Comparison of ENCODE assay signal across 1 cellular context in the genomic region with DNA sequence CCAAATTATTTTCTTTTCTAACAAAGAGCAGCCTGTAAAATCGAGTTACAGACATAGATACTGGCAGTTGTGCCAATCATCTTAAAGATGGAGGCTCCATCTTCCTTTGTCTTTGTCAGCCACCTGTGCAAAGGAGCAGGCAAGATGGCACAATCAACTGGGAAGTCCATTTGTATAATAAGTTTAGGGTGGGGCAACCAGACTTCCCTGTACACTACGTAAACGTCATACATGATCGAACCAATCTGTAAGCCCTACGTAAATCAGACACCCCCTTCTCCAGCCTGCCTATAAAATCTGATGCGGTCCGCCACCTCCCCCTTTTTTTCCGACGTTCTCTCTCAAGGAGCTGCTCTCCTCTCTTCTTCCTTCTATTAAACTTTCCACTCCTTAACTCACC.
TF ChIP-seq lines count a peak whose summit lies in the region.

No MANE protein-coding gene starts in this region.

TF ChIP-seq in K562, 482 proteins besides CTCF, POLR2A, EP300 and RAD21:
- no peak for TF ChIP-seq ZNF347 (CRISPR knock-in tag; IDR thresholded peaks at IDR 0.05; ENCODE audit: low read depth)
- TF ChIP-seq POLR3G (IDR thresholded peaks at IDR 0.05; ENCODE audit: extremely low read depth, insufficient read length, insufficient replicate concordance), result no peak
- TF ChIP-seq ZNF445 (CRISPR knock-in tag; IDR thresholded peaks at IDR 0.05; ENCODE audit: low read depth), result no peak
- TF ChIP-seq IRF2 (CRISPR knock-in tag; IDR thresholded peaks at IDR 0.05), result no peak
- TF ChIP-seq RBM14 (IDR thresholded peaks at IDR 0.05; ENCODE audit: borderline replicate concordance, insufficient read depth, low read depth, low read length), result no peak
- no peak for TF ChIP-seq HDAC6 (IDR thresholded peaks at IDR 0.05; ENCODE audit: low read depth, low read length)
- TF ChIP-seq RAD51 (IDR thresholded peaks at IDR 0.05; ENCODE audit: borderline replicate concordance, low read depth), result no peak
- TF ChIP-seq ZFP36 (IDR thresholded peaks at IDR 0.05; ENCODE audit: low read depth, low read length, partially characterized antibody), result no peak
- no peak for TF ChIP-seq MTA1 (IDR thresholded peaks at IDR 0.05; ENCODE audit: borderline replicate concordance)
- TF ChIP-seq SRSF1 (IDR thresholded peaks at IDR 0.05; ENCODE audit: low read depth, low read length), result no peak
- TF ChIP-seq MYNN (IDR thresholded peaks at IDR 0.05), result no peak
- no peak for TF ChIP-seq MYNN (CRISPR knock-in tag; IDR thresholded peaks at IDR 0.05)
- TF ChIP-seq, protein P1, sequence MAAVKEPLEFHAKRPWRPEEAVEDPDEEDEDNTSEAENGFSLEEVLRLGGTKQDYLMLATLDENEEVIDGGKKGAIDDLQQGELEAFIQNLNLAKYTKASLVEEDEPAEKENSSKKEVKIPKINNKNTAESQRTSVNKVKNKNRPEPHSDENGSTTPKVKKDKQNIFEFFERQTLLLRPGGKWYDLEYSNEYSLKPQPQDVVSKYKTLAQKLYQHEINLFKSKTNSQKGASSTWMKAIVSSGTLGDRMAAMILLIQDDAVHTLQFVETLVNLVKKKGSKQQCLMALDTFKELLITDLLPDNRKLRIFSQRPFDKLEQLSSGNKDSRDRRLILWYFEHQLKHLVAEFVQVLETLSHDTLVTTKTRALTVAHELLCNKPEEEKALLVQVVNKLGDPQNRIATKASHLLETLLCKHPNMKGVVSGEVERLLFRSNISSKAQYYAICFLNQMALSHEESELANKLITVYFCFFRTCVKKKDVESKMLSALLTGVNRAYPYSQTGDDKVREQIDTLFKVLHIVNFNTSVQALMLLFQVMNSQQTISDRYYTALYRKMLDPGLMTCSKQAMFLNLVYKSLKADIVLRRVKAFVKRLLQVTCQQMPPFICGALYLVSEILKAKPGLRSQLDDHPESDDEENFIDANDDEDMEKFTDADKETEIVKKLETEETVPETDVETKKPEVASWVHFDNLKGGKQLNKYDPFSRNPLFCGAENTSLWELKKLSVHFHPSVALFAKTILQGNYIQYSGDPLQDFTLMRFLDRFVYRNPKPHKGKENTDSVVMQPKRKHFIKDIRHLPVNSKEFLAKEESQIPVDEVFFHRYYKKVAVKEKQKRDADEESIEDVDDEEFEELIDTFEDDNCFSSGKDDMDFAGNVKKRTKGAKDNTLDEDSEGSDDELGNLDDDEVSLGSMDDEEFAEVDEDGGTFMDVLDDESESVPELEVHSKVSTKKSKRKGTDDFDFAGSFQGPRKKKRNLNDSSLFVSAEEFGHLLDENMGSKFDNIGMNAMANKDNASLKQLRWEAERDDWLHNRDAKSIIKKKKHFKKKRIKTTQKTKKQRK (IDR thresholded peaks at IDR 0.05; ENCODE audit: borderline replicate concordance, low read depth, low read length), result no peak
- TF ChIP-seq MYBL2 (IDR thresholded peaks at IDR 0.05; ENCODE audit: low read depth), result no peak
- no peak for TF ChIP-seq MYBL2 (CRISPR knock-in tag; IDR thresholded peaks at IDR 0.05; ENCODE audit: borderline replicate concordance)
- TF ChIP-seq, protein P2, sequence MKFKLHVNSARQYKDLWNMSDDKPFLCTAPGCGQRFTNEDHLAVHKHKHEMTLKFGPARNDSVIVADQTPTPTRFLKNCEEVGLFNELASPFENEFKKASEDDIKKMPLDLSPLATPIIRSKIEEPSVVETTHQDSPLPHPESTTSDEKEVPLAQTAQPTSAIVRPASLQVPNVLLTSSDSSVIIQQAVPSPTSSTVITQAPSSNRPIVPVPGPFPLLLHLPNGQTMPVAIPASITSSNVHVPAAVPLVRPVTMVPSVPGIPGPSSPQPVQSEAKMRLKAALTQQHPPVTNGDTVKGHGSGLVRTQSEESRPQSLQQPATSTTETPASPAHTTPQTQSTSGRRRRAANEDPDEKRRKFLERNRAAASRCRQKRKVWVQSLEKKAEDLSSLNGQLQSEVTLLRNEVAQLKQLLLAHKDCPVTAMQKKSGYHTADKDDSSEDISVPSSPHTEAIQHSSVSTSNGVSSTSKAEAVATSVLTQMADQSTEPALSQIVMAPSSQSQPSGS (CRISPR knock-in tag; IDR thresholded peaks at IDR 0.05), result no peak
- TF ChIP-seq TAF7 (tag; IDR thresholded peaks at IDR 0.05), result no peak
- TF ChIP-seq DACH1 (IDR thresholded peaks at IDR 0.05; ENCODE audit: partially characterized antibody), result no peak
- TF ChIP-seq CAMTA2 (CRISPR knock-in tag; conservative IDR thresholded peaks at IDR 0.05), result no peak
- TF ChIP-seq HLTF (IDR thresholded peaks at IDR 0.05), result no peak
- no peak for TF ChIP-seq SMAD4 (CRISPR knock-in tag; conservative IDR thresholded peaks at IDR 0.05)
- TF ChIP-seq U2AF2 (optimal IDR thresholded peaks at IDR 0.05; ENCODE audit: low read depth, low read length), result no peak
